ENCODE assay signal across 18 cellular contexts in genomic region chr3:48475188-48475587, GRCh38. TPM values are rescaled to one million over a fixed set of nuclear protein-coding genes. Genes with fewer than 3 reads are reported as not detected.
DNase-seq lines count a peak whose midpoint lies in the region; ATAC-seq and TF ChIP-seq lines count a peak whose summit lies in the region.
"Had no signal": no experiment of that assay in that cellular context is flagged by ENCODE, and none has a peak within 500 bp of the region (broad histone marks: within the 10 kb centered on the region; RNA-seq: fewer than 3 reads in every experiment).

No MANE protein-coding gene starts in this region.

- H3K4me1 Mint-ChIP-seq in activated CD4-positive, alpha-beta T cell treated with anti-CD3 and anti-CD28 coated beads, Interleukin-2, amount 10 ng/mL, durations not matched to agents 24 days and 14 days, result peaks cover 42% of the 10 kb centered on the region
- peaks cover 38% of the 10 kb centered on the region for H3K4me1 Mint-ChIP-seq in T-helper 17 cell

- peak overlapping the region; percentile 57 for H3K4ac ChIP-seq in neuronal stem cell (ENCODE audit: low read length)

- TF ChIP-seq CTCF in hepatocyte (IDR thresholded peaks at IDR 0.05; ENCODE audit: poor library complexity), result no peak

- H3K14ac ChIP-seq in neuronal stem cell (ENCODE audit: low read length), result no peak overlapping the region

- intact Hi-C loops in activated CD4-positive, alpha-beta T cell treated with anti-CD3 and anti-CD28 coated beads, Interleukin-2, amount 10 ng/mL, durations not matched to agents 24 days and 14 days (cut with micrococcal nuclease), result loop anchor here (10.0 kb wide), 1 partner anchor 1850 kb away; the partner anchor contains the start of genes HYAL2 and TUSC2

- peak overlapping the region; percentile 82 for H2BK15ac ChIP-seq in neuronal stem cell (ENCODE audit: low read length)

- H4K20me1 ChIP-seq in hepatocyte (ENCODE audit: insufficient read depth, poor library complexity, severe bottlenecking), result no peaks in the 10 kb centered on the region

- no peaks in the 10 kb centered on the region for H3K27me3 Mint-ChIP-seq in activated CD4-positive, alpha-beta T cell treated with anti-CD3 and anti-CD28 coated beads, Interleukin-2, amount 10 ng/mL, durations not matched to agents 24 days and 14 days
- H3K27me3 Mint-ChIP-seq in T-helper 17 cell, result no peaks in the 10 kb centered on the region

- peak overlapping the region; percentile 44 for H2BK120ac ChIP-seq in neuronal stem cell (ENCODE audit: low read depth, low read length)

- H3K4me1 ChIP-seq in hepatocyte (ENCODE audit: insufficient read depth) (peaks cover 33% of the 10 kb centered on the region), neuronal stem cell (ENCODE audit: control insufficient read depth in 2 of 2, insufficient read depth in 1 of 2, low read depth in 1 of 2, low read length in 2 of 2) (peaks cover 11 to 13% of the 10 kb centered on the region in 2 donors)

- H3K79me2 ChIP-seq in hepatocyte, result peaks cover 24% of the 10 kb centered on the region

- H3K36me3 Mint-ChIP-seq in activated CD4-positive, alpha-beta T cell treated with anti-CD3 and anti-CD28 coated beads, Interleukin-2, amount 10 ng/mL, durations not matched to agents 24 days and 14 days (ENCODE audit: low read depth), result peaks cover 26% of the 10 kb centered on the region
- H3K36me3 Mint-ChIP-seq in T-helper 17 cell (ENCODE audit: low read depth), result peaks cover 5% of the 10 kb centered on the region

- H3K79me1 ChIP-seq in neuronal stem cell (ENCODE audit: low read depth, low read length), result peaks cover 6% of the 10 kb centered on the region

- peak overlapping the region; percentile 93 for H2BK12ac ChIP-seq in neuronal stem cell (ENCODE audit: low read length)

- H3K27ac ChIP-seq in hepatocyte, result peak overlapping the region; percentile 65
- no peak overlapping the region for H3K27ac ChIP-seq in neuronal stem cell (replicated peaks; ENCODE audit: low read length)
- H3K27ac ChIP-seq: ovary had no signal

- no peak overlapping the region for H3K23ac ChIP-seq in neuronal stem cell (ENCODE audit: low read depth, low read length, poor library complexity)

- H3K9ac ChIP-seq in neuronal stem cell (ENCODE audit: low read depth, low read length, poor library complexity), result no peak overlapping the region

- H3K9me3 ChIP-seq in T-helper 17 cell (ENCODE audit: control insufficient read depth, low read length, poor library complexity, severe bottlenecking) (no peaks in the 10 kb centered on the region), hepatocyte (ENCODE audit: low read depth) (no peaks in the 10 kb centered on the region), neuronal stem cell (replicated peaks in 1 of 2; ENCODE audit: control insufficient read depth in 2 of 2, insufficient read depth in 1 of 2, low read depth in 1 of 2, low read length in 2 of 2) (no peaks in the 10 kb centered on the region)
- H3K9me3 ChIP-seq: A549, lower lobe of right lung, ovary, stomach had no signal

- WGBS in hepatocyte (ENCODE audit: low lambda C conversion rate, missing lambda C conversion rate), result 85% methylated on average over 11 of the region's 11 CpGs
- WGBS in neuronal stem cell (ENCODE audit: extremely low coverage in 2 of 2, insufficient read length in 2 of 2, insufficient replicate concordance in 1 of 2), 2 donors, result no CpG with 5 or more reads among the region's 11 CpGs

- peak overlapping the region; percentile 66 for H3K18ac ChIP-seq in neuronal stem cell (ENCODE audit: low read length)

- no peaks in the 10 kb centered on the region for H3K9me2 ChIP-seq in hepatocyte (replicated peaks; ENCODE audit: insufficient read depth)

- H3K4me2 ChIP-seq in hepatocyte (no peak overlapping the region), neuronal stem cell (ENCODE audit: insufficient read depth, low read length, poor library complexity, severe bottlenecking) (no peak overlapping the region)
- H3K4me2 ChIP-seq: A549 had no signal

- H4K91ac ChIP-seq in neuronal stem cell (ENCODE audit: low read depth, low read length, poor library complexity), result peak overlapping the region; percentile 73

- no peak overlapping the region for H3K4me3 Mint-ChIP-seq in activated CD4-positive, alpha-beta T cell treated with anti-CD3 and anti-CD28 coated beads, Interleukin-2, amount 10 ng/mL, durations not matched to agents 24 days and 14 days
- no peak overlapping the region for H3K4me3 Mint-ChIP-seq in T-helper 17 cell

- H2AK5ac ChIP-seq in neuronal stem cell (ENCODE audit: low read depth, low read length), result peak overlapping the region; percentile 98

- H3K9me3 Mint-ChIP-seq in activated CD4-positive, alpha-beta T cell treated with anti-CD3 and anti-CD28 coated beads, Interleukin-2, amount 10 ng/mL, durations not matched to agents 24 days and 14 days, result no peaks in the 10 kb centered on the region

- H3K27me3 ChIP-seq in hepatocyte, result no peaks in the 10 kb centered on the region
- no peaks in the 10 kb centered on the region for H3K27me3 ChIP-seq in neuronal stem cell (ENCODE audit: control insufficient read depth in 3 of 3, insufficient read depth in 3 of 3, low read depth in 1 of 3, low read length in 3 of 3)
- H3K27me3 ChIP-seq: ovary, stomach had no signal

- H3K4me3 ChIP-seq in hepatocyte (no peak overlapping the region), neuronal stem cell (ENCODE audit: low read length in 2 of 2) (no peak overlapping the region)
- H3K4me3 ChIP-seq: A549, lower lobe of right lung, ovary, stomach had no signal

- DNase-seq in activated CD4-positive, alpha-beta T cell treated with anti-CD3 and anti-CD28 coated beads, Interleukin-2, amount 10 ng/mL, durations not matched to agents 24 days and 14 days, result peak; percentile 58
- DNase-seq in activated CD4-positive, alpha-beta T cell treated with anti-CD3 and anti-CD28 coated beads, Interleukin-2, amount 50 U/mL, for 1 hour, result no peak
- no peak for DNase-seq in T-helper 17 cell
- no peak for DNase-seq in hepatocyte (ENCODE audit: low spot score)
- no peak for DNase-seq in neuronal stem cell (ENCODE audit: low spot score)
- no peak for DNase-seq in NK-92 (lab: John Stamatoyannopoulos, UW; ENCODE audit: unreplicated experiment)
- DNase-seq in NCI-H774 (lab: John Stamatoyannopoulos, UW), result no peak
- DNase-seq: activated CD8-positive, alpha-beta memory T cell treated with anti-CD3 and anti-CD28 coated beads, Interleukin-2, amount 50 U/mL, for 48 hours; anterior cingulate cortex; lower lobe of right lung; MV-4-11; NK-92 treated with Interleukin-12 subunit alpha and Interleukin-12 subunit beta, amount 100 ng/mL, for 24 hours; ovary; Right ventricle myocardium superior; small intestine; stomach had no signal

- ATAC-seq in T-helper 17 cell (no peak), GM21423 (IDR thresholded peaks at IDR 0.05; ENCODE audit: unreplicated experiment) (no peak)
- ATAC-seq: A549, lower lobe of right lung had no signal

- H3K36me3 ChIP-seq in hepatocyte (replicated peaks; ENCODE audit: insufficient read depth, low read depth) (no peaks in the 10 kb centered on the region), neuronal stem cell (replicated peaks in 1 of 2; ENCODE audit: control insufficient read depth in 2 of 2, insufficient read depth in 2 of 2, low read length in 2 of 2) (peaks cover 0 to 11% of the 10 kb centered on the region in 2 donors)
- H3K36me3 ChIP-seq: ovary had no signal

- H2AFZ ChIP-seq in hepatocyte, result no peak overlapping the region
- H2AFZ ChIP-seq in neuronal stem cell (ENCODE audit: low read length), result no peak overlapping the region

- H2BK5ac ChIP-seq in neuronal stem cell (ENCODE audit: low read length), result peak overlapping the region; percentile 88

- peak overlapping the region; percentile 45 for H4K8ac ChIP-seq in neuronal stem cell (ENCODE audit: low read depth, low read length)

- peak overlapping the region; percentile 86 for H3K27ac Mint-ChIP-seq in activated CD4-positive, alpha-beta T cell treated with anti-CD3 and anti-CD28 coated beads, Interleukin-2, amount 10 ng/mL, durations not matched to agents 24 days and 14 days
- peak overlapping the region; percentile 80 for H3K27ac Mint-ChIP-seq in T-helper 17 cell

RNA-seq across cellular contexts. Expression of gene ATRIP, which starts 28.7 kb away (rescaled TPM):
- 18.3 and 20.0 TPM in 2 replicates for total RNA-seq in activated CD4-positive, alpha-beta T cell treated with anti-CD3 and anti-CD28 coated beads, Interleukin-2, amount 10 ng/mL, durations not matched to agents 24 days and 14 days
- total RNA-seq in T-helper 17 cell, result 1 to 10 TPM; 7.6 to 9.3 TPM
- total RNA-seq in hepatocyte, result 4.5 and 4.9 TPM in 2 replicates
- polyA plus RNA-seq in hepatocyte, result 4.3 and 6.7 TPM in 2 replicates
- 12.1 TPM for polyA plus RNA-seq in neuronal stem cell (2013, experiment 1 of 2)
- polyA plus RNA-seq in neuronal stem cell (2013, experiment 2 of 2), result 12.0 TPM

RNA-seq across cellular contexts. Expression of gene SHISA5, which starts 28.8 kb away (rescaled TPM):
- 79.1 and 84.9 TPM in 2 replicates for total RNA-seq in activated CD4-positive, alpha-beta T cell treated with anti-CD3 and anti-CD28 coated beads, Interleukin-2, amount 10 ng/mL, durations not matched to agents 24 days and 14 days
- total RNA-seq in T-helper 17 cell, result 100 to 1,000 TPM; 148 to 188 TPM
- total RNA-seq in hepatocyte, result 172 and 192 TPM in 2 replicates
- polyA plus RNA-seq in hepatocyte, result 369 TPM in 2 replicates
- 179 TPM for polyA plus RNA-seq in neuronal stem cell (2013, experiment 1 of 2)
- polyA plus RNA-seq in neuronal stem cell (2013, experiment 2 of 2), result 192 TPM

RNA-seq across cellular contexts. Expression of gene TMA7, which starts 35.1 kb away (rescaled TPM):
- 272 and 275 TPM in 2 replicates for total RNA-seq in activated CD4-positive, alpha-beta T cell treated with anti-CD3 and anti-CD28 coated beads, Interleukin-2, amount 10 ng/mL, durations not matched to agents 24 days and 14 days
- total RNA-seq in T-helper 17 cell (100 to 1,000 TPM; 226 to 233 TPM), hepatocyte (345 and 381 TPM in 2 replicates)
- polyA plus RNA-seq in hepatocyte, result 503 and 581 TPM in 2 replicates
- polyA plus RNA-seq in neuronal stem cell (2013, experiment 1 of 2), result 841 TPM
- polyA plus RNA-seq in neuronal stem cell (2013, experiment 2 of 2), result 834 TPM

RNA-seq across cellular contexts. Expression of gene CCDC51, which starts 35.3 kb away (rescaled TPM):
- total RNA-seq in activated CD4-positive, alpha-beta T cell treated with anti-CD3 and anti-CD28 coated beads, Interleukin-2, amount 10 ng/mL, durations not matched to agents 24 days and 14 days, result 24.4 and 25.9 TPM in 2 replicates
- total RNA-seq in T-helper 17 cell (1 to 10 TPM; 4.1 TPM), hepatocyte (28.1 and 30.4 TPM in 2 replicates)
- polyA plus RNA-seq in hepatocyte, result 30.8 and 32.0 TPM in 2 replicates
- polyA plus RNA-seq in neuronal stem cell (2013, experiment 1 of 2), result 11.8 TPM
- polyA plus RNA-seq in neuronal stem cell (2013, experiment 2 of 2), result 12.2 TPM

RNA-seq across cellular contexts. Expression of gene PLXNB1, which starts 45.3 kb away (rescaled TPM):
- 5.7 and 6.5 TPM in 2 replicates for total RNA-seq in activated CD4-positive, alpha-beta T cell treated with anti-CD3 and anti-CD28 coated beads, Interleukin-2, amount 10 ng/mL, durations not matched to agents 24 days and 14 days
- total RNA-seq in T-helper 17 cell (1 to 10 TPM; 2.4 to 4.1 TPM), hepatocyte (73.2 and 74.5 TPM in 2 replicates)
- 71.3 and 79.0 TPM in 2 replicates for polyA plus RNA-seq in hepatocyte
- 99.5 TPM for polyA plus RNA-seq in neuronal stem cell (2013, experiment 1 of 2)
- 94.2 TPM for polyA plus RNA-seq in neuronal stem cell (2013, experiment 2 of 2)
